ENCODE assay signal across 13 cellular contexts in genomic region chr2:166234112-166234846, GRCh38.
DNase-seq lines count a peak whose midpoint lies in the region; ATAC-seq and TF ChIP-seq lines count a peak whose summit lies in the region.
"Had no signal": no experiment of that assay in that cellular context is flagged by ENCODE, and none has a peak within 500 bp of the region (broad histone marks: within the 10 kb centered on the region; RNA-seq: fewer than 3 reads in every experiment).

No MANE protein-coding gene starts in this region.

- TF ChIP-seq CTCF in Calu3 (IDR thresholded peaks at IDR 0.05; ENCODE audit: unreplicated experiment) (no peak), RWPE1 (conservative IDR thresholded peaks at IDR 0.05; ENCODE audit: low read depth) (no peak), epithelial cell of proximal tubule (conservative IDR thresholded peaks at IDR 0.05; ENCODE audit: low read depth, low read length) (no peak)

- no peaks in the 10 kb centered on the region for H3K27me3 Mint-ChIP-seq in Calu3 (ENCODE audit: unreplicated experiment)
- H3K27me3 Mint-ChIP-seq: CD4-positive, CD25-positive, alpha-beta regulatory T cell had no signal

- no peak overlapping the region for H3K4me3 ChIP-seq in epithelial cell of proximal tubule (ENCODE audit: low read depth, low read length)
- H3K4me3 ChIP-seq: mucosa of descending colon had no signal

- no TSS peak for BruUV-seq in Calu3 (replicated peaks; lab: Mats Ljungman, UMichigan)

- POLR2A ChIA-PET in RWPE1 (lab: Yijun Ruan, JAX; ENCODE audit: low non-redundant PET), result no interaction called here

- no peak for ATAC-seq in HG02852 (IDR thresholded peaks at IDR 0.05; ENCODE audit: unreplicated experiment)
- ATAC-seq: mucosa of descending colon had no signal

- intact Hi-C loops in Calu3 (cut with micrococcal nuclease; ENCODE audit: unreplicated experiment), result loop anchor here (10.0 kb wide), 1 partner anchor 439 kb away; the partner anchor contains the start of gene GALNT3

- peaks cover 5% of the 10 kb centered on the region for H3K36me3 Mint-ChIP-seq in Calu3 (ENCODE audit: insufficient read depth, unreplicated experiment)
- H3K36me3 Mint-ChIP-seq: CD4-positive, CD25-positive, alpha-beta regulatory T cell had no signal

- H3K27ac ChIP-seq in RWPE1, result no peak overlapping the region

- peak overlapping the region; percentile 64 for H3K27ac Mint-ChIP-seq in Calu3 (ENCODE audit: unreplicated experiment)
- H3K27ac Mint-ChIP-seq: CD4-positive, CD25-positive, alpha-beta regulatory T cell had no signal

- DNase-seq in Calu3 (no peak), RWPE1 (ENCODE audit: low spot score) (peak; percentile 2), epithelial cell of proximal tubule (ENCODE audit: low read depth) (peak; percentile 36), myocyte (ENCODE audit: low read depth) (peak; percentile 18), NCI-H526 treated with DMSO at 0.1 percent for 48 hours (lab: John Stamatoyannopoulos, UW) (no peak), NCI-H187 (lab: John Stamatoyannopoulos, UW) (no peak)
- DNase-seq in activated CD4-positive, alpha-beta T cell treated with anti-CD3 and anti-CD28 coated beads, Interleukin-2, amount 50 U/mL, for 4 hours, result no peak
- DNase-seq: CD4-positive, CD25-positive, alpha-beta regulatory T cell; mucosa of descending colon; retina; RPMI8226; substantia nigra had no signal

- peaks cover 42% of the 10 kb centered on the region for H3K4me1 Mint-ChIP-seq in Calu3 (ENCODE audit: low read depth, unreplicated experiment)
- H3K4me1 Mint-ChIP-seq: CD4-positive, CD25-positive, alpha-beta regulatory T cell had no signal

- no peak overlapping the region for H3K4me3 Mint-ChIP-seq in Calu3 (ENCODE audit: low read depth, unreplicated experiment)
- H3K4me3 Mint-ChIP-seq: CD4-positive, CD25-positive, alpha-beta regulatory T cell had no signal

- CTCF ChIA-PET in Calu3 (lab: Charles Lee) (interaction anchor here (0.6 to 1.6 kb wide), 2 partner anchors 53 to 699 kb away, joined by 3 read pairs; no protein-coding TSS in a partner anchor), RWPE1 (lab: Yijun Ruan, JAX) (no interaction called here)

- H3K9me3 Mint-ChIP-seq in Calu3 (ENCODE audit: low read depth, unreplicated experiment), result no peaks in the 10 kb centered on the region

Comparison
In these comparisons a context has a peak if more than half of its experiments do, and no peak if none do; other contexts are left out.
1. DNase-seq: peak in RWPE1 (single experiment), epithelial cell of proximal tubule (single experiment) and myocyte (single experiment); none in Calu3 (single experiment), activated CD4-positive, alpha-beta T cell treated with anti-CD3 and anti-CD28 coated beads, Interleukin-2, amount 50 U/mL, for 4 hours (0 of 2), NCI-H526 treated with DMSO at 0.1 percent for 48 hours (single experiment) and NCI-H187 (0 of 2).